20 cellular contexts compared by ENCODE assay signal in the genomic region with DNA sequence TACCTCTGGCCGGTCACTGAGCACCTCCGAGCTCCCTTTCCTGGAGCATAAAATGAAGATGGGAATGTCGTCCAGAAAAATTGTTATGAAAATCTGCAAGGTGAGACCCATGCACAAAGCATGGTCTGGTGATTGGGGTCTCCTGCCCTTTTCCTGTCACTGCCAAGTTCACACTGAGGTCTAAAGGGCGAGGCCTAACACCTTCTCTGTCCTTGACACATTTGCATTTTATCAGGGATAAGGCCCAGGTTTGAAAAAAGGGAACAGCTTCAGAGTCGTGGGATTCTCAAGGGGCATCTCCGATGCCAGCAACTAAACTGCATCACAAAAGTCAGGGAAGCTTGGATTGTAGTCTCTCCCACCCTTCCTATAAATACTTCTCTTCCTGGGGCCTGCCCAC. TPM values are rescaled to one million over a fixed set of nuclear protein-coding genes. Genes with fewer than 3 reads are reported as not detected.
DNase-seq lines count a peak whose midpoint lies in the region; ATAC-seq and TF ChIP-seq lines count a peak whose summit lies in the region.
"Had no signal": no experiment of that assay in that cellular context is flagged by ENCODE, and none has a peak within 500 bp of the region (broad histone marks: within the 10 kb centered on the region; RNA-seq: fewer than 3 reads in every experiment).

No MANE protein-coding gene starts in this region.

- H2AFZ ChIP-seq in GM23338, result no peak overlapping the region

- 59% methylated on average over 6 of the region's 6 CpGs for WGBS in HUES64
- 68 to 82% methylated on average over 6 of the region's 6 CpGs for WGBS in upper lobe of left lung, 2 donors

- H3K9me3 ChIP-seq in HUES64 (ENCODE audit: insufficient read depth, low read depth, low read length) (peaks cover 6% of the 10 kb centered on the region; the same call in 1 of the 2 replicates), iPS-18a (ENCODE audit: control insufficient read depth, low read depth, low read length) (no peaks in the 10 kb centered on the region), upper lobe of left lung (no peaks in the 10 kb centered on the region)

- TF ChIP-seq CTCF in GM23338 (conservative IDR thresholded peaks at IDR 0.05; ENCODE audit: low read depth in 2 of 2) (no peak), MCF 10A (IDR thresholded peaks at IDR 0.05; ENCODE audit: unreplicated experiment) (no peak), upper lobe of left lung (IDR thresholded peaks at IDR 0.05) (no peak)

- no peaks in the 10 kb centered on the region for H4K20me1 ChIP-seq in GM23338 (replicated peaks; ENCODE audit: insufficient read depth)

- H3K4me1 Mint-ChIP-seq in GM23338, result peaks cover 32% of the 10 kb centered on the region
- H3K4me1 Mint-ChIP-seq in MCF 10A (ENCODE audit: insufficient read depth, unreplicated experiment), result peaks cover 10% of the 10 kb centered on the region
- H3K4me1 Mint-ChIP-seq: B cell, CD14-positive monocyte, T-cell had no signal

- intact Hi-C loops in MCF 10A (cut with micrococcal nuclease), result no loop called here

- H3K79me2 ChIP-seq in GM23338 (replicated peaks; ENCODE audit: insufficient read depth), result no peaks in the 10 kb centered on the region

- H3K27ac Mint-ChIP-seq in GM23338, result no peak overlapping the region
- H3K27ac Mint-ChIP-seq in MCF 10A (ENCODE audit: low read depth, unreplicated experiment), result no peak overlapping the region
- H3K27ac Mint-ChIP-seq: B cell, CD14-positive monocyte, T-cell had no signal

- H3K36me3 ChIP-seq in GM23338 (ENCODE audit: insufficient read depth) (no peaks in the 10 kb centered on the region), HUES64 (ENCODE audit: insufficient read depth, low read length) (no peaks in the 10 kb centered on the region), iPS-18a (ENCODE audit: control insufficient read depth, low read depth, low read length) (no peaks in the 10 kb centered on the region), upper lobe of left lung (no peaks in the 10 kb centered on the region)

- H3K9ac ChIP-seq in HUES64 (ENCODE audit: low read depth, low read length) (peak overlapping the region; percentile 34; the same call in 1 of the 2 replicates), iPS-18a (ENCODE audit: low read length) (no peak overlapping the region)

- peak overlapping the region; percentile 59 for H3K4me2 ChIP-seq in GM23338

- BruUV-seq in MCF 10A (replicated peaks; lab: Mats Ljungman, UMichigan), result no TSS peak

- H3K4me3 ChIP-seq in GM23338 (peak overlapping the region; percentile 27), HUES64 (ENCODE audit: low read length) (0 out of 2 replicates have a peak overlapping the region, but pooled peaks have one; percentile 5), iPS-18a (ENCODE audit: low read length) (peak overlapping the region; percentile 29), upper lobe of left lung (no peak overlapping the region)
- H3K4me3 ChIP-seq: K562, SK-N-MC had no signal

- ATAC-seq in GM23338 (peak; percentile 41), upper lobe of left lung (ENCODE audit: low FRiP score in 2 of 2) (no peak)
- ATAC-seq: K562, T-cell had no signal

- H3F3A ChIP-seq in GM23338 (replicated peaks; ENCODE audit: low read depth), result no peaks in the 10 kb centered on the region

- H3K27ac ChIP-seq in GM23338 (ENCODE audit: low read depth), result 0 out of 2 replicates have a peak overlapping the region, but pooled peaks have one; percentile 26
- peak overlapping the region; percentile 59; the same call in 1 of the 2 replicates for H3K27ac ChIP-seq in HUES64 (ENCODE audit: low read depth, low read length)
- no peak overlapping the region for H3K27ac ChIP-seq in iPS-18a (ENCODE audit: low read length)
- no peak overlapping the region for H3K27ac ChIP-seq in substantia nigra (ENCODE audit: low read depth, low read length, poor library complexity, severe bottlenecking)
- H3K27ac ChIP-seq in upper lobe of left lung, result no peak overlapping the region
- H3K27ac ChIP-seq: RWPE1, SK-N-MC had no signal

- H3K4me1 ChIP-seq in GM23338 (ENCODE audit: insufficient read depth), result peaks cover 15% of the 10 kb centered on the region; the same call in 1 of the 2 replicates
- peaks cover 28% of the 10 kb centered on the region for H3K4me1 ChIP-seq in HUES64 (ENCODE audit: insufficient read depth, low read length)
- H3K4me1 ChIP-seq in iPS-18a (ENCODE audit: control insufficient read depth, low read depth, low read length), result peaks cover 17% of the 10 kb centered on the region
- no peaks in the 10 kb centered on the region for H3K4me1 ChIP-seq in upper lobe of left lung

- no peak for TF ChIP-seq POLR2A in upper lobe of left lung (IDR thresholded peaks at IDR 0.05)

- H3K27me3 Mint-ChIP-seq in GM23338 (ENCODE audit: insufficient read depth, low read depth, poor library complexity) (peaks cover 8% of the 10 kb centered on the region), MCF 10A (ENCODE audit: insufficient read depth, unreplicated experiment) (no peaks in the 10 kb centered on the region)

- DNase-seq in GM23338 (ENCODE audit: low spot score) (peak; percentile 15), MCF 10A (ENCODE audit: unreplicated experiment) (no peak), substantia nigra (lab: John Stamatoyannopoulos, UW) (no peak), HK-2 (ENCODE audit: unreplicated experiment) (no peak), upper lobe of left lung (no peak)
- DNase-seq: GDM1, NCI-H1092, NCI-H1436 treated with DMSO at 0.1 percent for 48 hours, NCI-H1930, NCI-H2227 treated with DMSO at 0.1 percent for 48 hours, NCI-H510A, SHP77 treated with DMSO at 0.1 percent for 48 hours, T-cell had no signal

- no peak for TF ChIP-seq EP300 in upper lobe of left lung (IDR thresholded peaks at IDR 0.05)

- H3K4me3 Mint-ChIP-seq in GM23338 (no peak overlapping the region; the same call in 2 of the 3 replicates), MCF 10A (ENCODE audit: unreplicated experiment) (peak overlapping the region; percentile 55)
- H3K4me3 Mint-ChIP-seq: B cell, CD14-positive monocyte, T-cell had no signal

- POLR2A ChIA-PET in MCF 10A (lab: Yijun Ruan, JAX), result no interaction called here

- H3K27me3 ChIP-seq in GM23338 (ENCODE audit: insufficient read depth) (0 out of 2 replicates have a peak, but pooled peaks cover 8% of the 10 kb centered on the region), HUES64 (ENCODE audit: insufficient read depth, low read length) (no peaks in the 10 kb centered on the region), iPS-18a (ENCODE audit: control insufficient read depth, insufficient read depth, low read length) (peaks cover 5% of the 10 kb centered on the region), upper lobe of left lung (no peaks in the 10 kb centered on the region)

- H3K9me3 Mint-ChIP-seq in GM23338 (peaks cover 34% of the 10 kb centered on the region; the same call in 2 of the 3 replicates), MCF 10A (ENCODE audit: unreplicated experiment) (peaks cover 20% of the 10 kb centered on the region)

- peaks cover 11% of the 10 kb centered on the region; the same call in 2 of the 3 replicates for H3K36me3 Mint-ChIP-seq in GM23338 (ENCODE audit: low read depth)
- no peaks in the 10 kb centered on the region for H3K36me3 Mint-ChIP-seq in MCF 10A (ENCODE audit: insufficient read depth, unreplicated experiment)
- H3K36me3 Mint-ChIP-seq: CD14-positive monocyte, T-cell had no signal

- no peaks in the 10 kb centered on the region for H3K9me2 ChIP-seq in GM23338 (ENCODE audit: insufficient read depth)

- CTCF ChIA-PET in MCF 10A (lab: Yijun Ruan, JAX), result no interaction called here

TF ChIP-seq in GM23338, 12 proteins besides CTCF, POLR2A, EP300 and RAD21:
- TF ChIP-seq, protein P1, sequence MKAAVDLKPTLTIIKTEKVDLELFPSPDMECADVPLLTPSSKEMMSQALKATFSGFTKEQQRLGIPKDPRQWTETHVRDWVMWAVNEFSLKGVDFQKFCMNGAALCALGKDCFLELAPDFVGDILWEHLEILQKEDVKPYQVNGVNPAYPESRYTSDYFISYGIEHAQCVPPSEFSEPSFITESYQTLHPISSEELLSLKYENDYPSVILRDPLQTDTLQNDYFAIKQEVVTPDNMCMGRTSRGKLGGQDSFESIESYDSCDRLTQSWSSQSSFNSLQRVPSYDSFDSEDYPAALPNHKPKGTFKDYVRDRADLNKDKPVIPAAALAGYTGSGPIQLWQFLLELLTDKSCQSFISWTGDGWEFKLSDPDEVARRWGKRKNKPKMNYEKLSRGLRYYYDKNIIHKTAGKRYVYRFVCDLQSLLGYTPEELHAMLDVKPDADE (IDR thresholded peaks at IDR 0.05), result no peak
- no peak for TF ChIP-seq EZH2 (IDR thresholded peaks at IDR 0.05; ENCODE audit: low read depth, unreplicated experiment)
TF ChIP-seq in GM23338: peak in this region for 0.

RNA-seq across cellular contexts. Expression of a gene that starts 24.7 kb away (rescaled TPM):
- total RNA-seq in GM23338 (2014; rRNA removed; shearing (Covaris generic)), result 21.2 and 21.6 TPM in 2 replicates
- polyA plus RNA-seq in GM23338 (2016; fragmentation: Nextera tagmentation; extraction: Ambion mirVana), result 6.2 and 7.5 TPM in 2 replicates
- polyA plus RNA-seq in HUES64 (2013, experiment 1 of 2), result 13.2 TPM
- 18.0 TPM for polyA plus RNA-seq in HUES64 (2013, experiment 2 of 2)
- total RNA-seq in MCF 10A (2022), result 1.6 and 2.3 TPM in 2 replicates
- 1 to 10 TPM in 5 of 6 donors, under 1 TPM in 1; 1.00 to 6.7 (median 3.5) TPM for total RNA-seq in upper lobe of left lung

Comparison
In these comparisons a context has a peak if more than half of its experiments do, and no peak if none do; other contexts are left out.
1. H3K27ac ChIP-seq: peak in GM23338 (single experiment) and HUES64 (single experiment); none in iPS-18a (single experiment), substantia nigra (single experiment) and upper lobe of left lung (0 of 4).
2. H3K4me3 ChIP-seq: peak in GM23338 (single experiment), HUES64 (single experiment) and iPS-18a (single experiment); none in upper lobe of left lung (0 of 4).